In the genomic region with DNA sequence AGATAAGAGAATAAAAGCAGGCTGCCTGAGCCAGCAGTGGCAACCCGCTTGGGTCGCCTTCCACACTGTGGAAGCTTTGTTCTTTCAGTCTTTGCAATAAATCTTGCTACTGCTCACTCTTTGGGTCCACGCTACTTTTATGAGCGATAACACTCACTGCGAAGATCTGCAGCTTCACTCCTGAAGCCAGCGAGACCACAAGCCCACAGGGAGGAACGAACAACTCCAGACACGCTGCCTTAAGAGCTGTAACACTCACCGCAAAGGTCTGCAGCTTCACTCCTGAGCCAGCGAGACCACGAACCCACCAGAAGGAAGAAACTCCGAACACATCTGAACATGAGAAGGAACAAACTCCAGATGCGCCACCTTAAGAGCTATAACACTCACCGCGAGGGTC, we compare ENCODE assay signal across 3 cellular contexts. TPM values are rescaled to one million over a fixed set of nuclear protein-coding genes. Genes with fewer than 3 reads are reported as not detected.
"Had no signal": no experiment of that assay in that cellular context is flagged by ENCODE, and none has a peak within 500 bp of the region (broad histone marks: within the 10 kb centered on the region; RNA-seq: fewer than 3 reads in every experiment).

No MANE protein-coding gene starts in this region.

RNA-seq across cellular contexts. Expression of a gene that starts 7.5 kb away (rescaled TPM):
- total RNA-seq: kidney epithelial cell, mononuclear cell, occipital lobe had no signal
